Comparison of ENCODE assay signal across 21 cellular contexts in the genomic region with DNA sequence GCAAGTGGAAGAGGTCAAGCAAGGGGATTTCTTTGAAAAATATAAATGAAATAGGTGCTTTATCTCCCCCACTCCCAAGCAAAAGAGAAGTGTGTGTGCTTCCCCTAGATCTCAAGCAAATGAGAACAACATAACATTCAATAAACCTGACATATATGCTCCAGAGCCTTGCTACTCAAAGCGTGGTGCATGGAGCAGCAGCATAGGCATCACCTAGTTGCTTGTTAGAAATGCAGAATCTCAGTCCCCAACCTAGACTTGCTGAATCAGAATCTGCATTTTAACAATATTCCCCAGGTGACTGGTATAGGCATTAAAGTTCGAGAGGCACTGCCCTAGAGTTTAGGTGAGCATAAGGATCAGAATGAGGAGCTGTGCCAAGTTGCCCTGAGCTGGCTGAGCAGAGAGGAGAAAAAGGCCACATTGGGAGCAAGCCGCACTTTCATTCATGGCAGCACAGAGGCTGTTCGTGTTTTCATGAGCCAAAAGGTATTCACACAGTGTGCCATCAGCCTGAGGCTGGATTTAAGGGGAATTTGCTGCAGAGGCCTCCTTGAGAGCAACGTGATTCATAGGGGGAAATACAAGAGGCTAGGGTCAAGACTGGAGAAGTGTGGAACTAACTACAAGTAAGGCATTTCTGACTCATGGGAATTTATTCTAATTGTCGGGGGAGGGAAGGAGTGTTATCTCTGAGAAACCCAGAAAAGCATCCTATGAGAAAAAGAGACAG. TPM values are rescaled to one million over a fixed set of nuclear protein-coding genes. Genes with fewer than 3 reads are reported as not detected.
DNase-seq lines count a peak whose midpoint lies in the region; ATAC-seq, FAIRE-seq and TF ChIP-seq lines count a peak whose summit lies in the region.
"Had no signal": no experiment of that assay in that cellular context is flagged by ENCODE, and none has a peak within 500 bp of the region (broad histone marks: within the 10 kb centered on the region; RNA-seq: fewer than 3 reads in every experiment).

No MANE protein-coding gene starts in this region.

- no peaks in the 10 kb centered on the region for H3K9me1 ChIP-seq in keratinocyte (ENCODE audit: control insufficient read depth, extremely low read depth, insufficient read depth, low read length)

- H3K27me3 ChIP-seq in keratinocyte (ENCODE audit: control insufficient read depth, extremely low read depth, insufficient read depth, low read length) = no peaks in the 10 kb centered on the region
- H3K27me3 ChIP-seq: cardiac muscle cell had no signal

- H3K4me1 ChIP-seq in keratinocyte (ENCODE audit: control insufficient read depth, extremely low read depth, insufficient read depth, low read length) = peaks cover 11% of the 10 kb centered on the region
- H3K4me1 ChIP-seq: spleen had no signal

- peak overlapping the region; percentile 14 for H3K9ac ChIP-seq in keratinocyte (ENCODE audit: control insufficient read depth, extremely low read depth, insufficient read depth, low read length)

- TF ChIP-seq CTCF in keratinocyte (optimal IDR thresholded peaks at IDR 0.05 in 1 of 3, IDR thresholded peaks at IDR 0.05 in 1 of 3, conservative IDR thresholded peaks at IDR 0.05 in 1 of 3; ENCODE audit: extremely low read depth in 1 of 3, insufficient read depth in 2 of 3, low read length in 3 of 3) = no peak

- H3K36me3 ChIP-seq in keratinocyte (ENCODE audit: control insufficient read depth in 2 of 2, extremely low read depth in 1 of 2, insufficient read depth in 2 of 2, low read length in 2 of 2) = no peaks in the 10 kb centered on the region
- H3K36me3 ChIP-seq: cardiac muscle cell, spleen had no signal

- peak overlapping the region; percentile 9 for H3K4me2 ChIP-seq in keratinocyte (ENCODE audit: control insufficient read depth, extremely low read depth, insufficient read depth, low read depth, low read length)
- H3K4me2 ChIP-seq: PC-9 had no signal

- FAIRE-seq in HTR-8/SVneo (lab: Jason Lieb, UNC) (no peak), keratinocyte (lab: Jason Lieb, UNC) (peak; percentile 88)
- FAIRE-seq: islet of Langerhans had no signal

- DNase-seq in Daoy (ENCODE audit: low read depth) (peak; percentile 79), HTR-8/SVneo (ENCODE audit: insufficient read length, low spot score) (peak; percentile 5), astrocyte of the hippocampus (ENCODE audit: low read depth, low spot score) (peak; percentile 59), keratinocyte (ENCODE audit: low read depth, low spot score) (no peak), RPMI8226 (no peak), NCI-H2196 treated with DMSO at 0.1 percent for 48 hours (lab: John Stamatoyannopoulos, UW; ENCODE audit: unreplicated experiment) (no peak)
- DNase-seq: activated CD8-positive, alpha-beta memory T cell treated with anti-CD3 and anti-CD28 coated beads, Interleukin-2, amount 10 ng/mL, durations not matched to agents 7 days and 5 days; activated gamma-delta T cell treated with Interleukin-2 at 50 U/mL for 16 hours; AML-193; Karpas-422; NCI-H1694 treated with DMSO at 0.1 percent for 48 hours; NCI-H510A treated with DMSO at 0.1 percent for 48 hours; PC-9; spleen; stimulated activated naive CD4-positive, alpha-beta T cell treated with Interleukin-2 at 50 U/mL for 16 hours had no signal

- dilution Hi-C loops in keratinocyte (cut with MboI; ENCODE audit: extremely low pct_ligation_motif_present, low sequenced_read_pairs) = no loop called here

- no peaks in the 10 kb centered on the region for H3K79me2 ChIP-seq in keratinocyte (ENCODE audit: control insufficient read depth, insufficient read depth, low read length)

- H3K27ac ChIP-seq in keratinocyte (ENCODE audit: control insufficient read depth, insufficient read depth, low read length) = peak overlapping the region; percentile 38
- H3K27ac ChIP-seq: cardiac muscle cell, PC-9, spleen had no signal

- no peak overlapping the region for H3K4me3 ChIP-seq in keratinocyte (ENCODE audit: control insufficient read depth in 2 of 3, extremely low read depth in 1 of 3, insufficient read depth in 2 of 3, low read depth in 1 of 3, low read length in 3 of 3)
- H3K4me3 ChIP-seq: cardiac muscle cell, PC-9, spleen had no signal

- no peaks in the 10 kb centered on the region for H3K9me3 ChIP-seq in keratinocyte (ENCODE audit: control insufficient read depth, low read depth, low read length)

- H2AFZ ChIP-seq in keratinocyte (ENCODE audit: control insufficient read depth, low read length) = peak overlapping the region; percentile 17
- H2AFZ ChIP-seq: PC-9 had no signal

- H4K20me1 ChIP-seq in keratinocyte (ENCODE audit: control insufficient read depth, extremely low read depth, insufficient read depth, low read length) = no peaks in the 10 kb centered on the region

- ATAC-seq in GM18861 (IDR thresholded peaks at IDR 0.05; ENCODE audit: unreplicated experiment) = no peak
- no peak for ATAC-seq in GM18517 (IDR thresholded peaks at IDR 0.05; ENCODE audit: unreplicated experiment)
- ATAC-seq: activated CD8-positive, alpha-beta memory T cell treated with anti-CD3 and anti-CD28 coated beads, Interleukin-2, amount 10 ng/mL, durations not matched to agents 7 days and 5 days; HCT116 had no signal

RNA-seq across cellular contexts. Expression of gene LPAR3, which starts 14.3 kb away (rescaled TPM):
- total RNA-seq in Daoy (2014; rRNA removed; shearing (Covaris generic)) = 0.91 and 1.4 TPM in 2 replicates
- polyA plus RNA-seq in keratinocyte = 39.2 to 43.2 TPM (median 42.1 TPM) in 3 replicates
- 25.1 TPM for polyA plus RNA-seq in keratinocyte (2011; ENCODE audit: low read depth)
- polyA plus RNA-seq in keratinocyte (2011; cell fraction: cytosol; rRNA removed) = 24.8 and 26.5 TPM in 2 replicates
- polyA plus RNA-seq in keratinocyte (2011; cell fraction: nucleus; rRNA removed) = 38.1 and 38.7 TPM in 2 replicates
- 17.9 and 23.4 TPM in 2 replicates for polyA plus RNA-seq in keratinocyte (2012; ENCODE audit: low replicate concordance)
- 57.2 to 133 TPM (median 85.3 TPM) in 3 replicates for polyA minus RNA-seq in keratinocyte
- 64.3 TPM for polyA minus RNA-seq in keratinocyte (2011; cell fraction: cytosol; rRNA and poly(A)+ RNA removed)
- 33.9 and 57.2 TPM in 2 replicates for polyA minus RNA-seq in keratinocyte (2011; cell fraction: nucleus; rRNA and poly(A)+ RNA removed)
- total RNA-seq: osteocyte, PC-9 had no signal

Comparison
In these comparisons a context has a peak if more than half of its experiments do, and no peak if none do; other contexts are left out.
1. DNase-seq: peak in Daoy (single experiment), HTR-8/SVneo (single experiment) and astrocyte of the hippocampus (single experiment); none in keratinocyte (single experiment), RPMI8226 (single experiment) and NCI-H2196 treated with DMSO at 0.1 percent for 48 hours (single experiment).